Comparison of ENCODE assay signal across 9 cellular contexts in the genomic region with DNA sequence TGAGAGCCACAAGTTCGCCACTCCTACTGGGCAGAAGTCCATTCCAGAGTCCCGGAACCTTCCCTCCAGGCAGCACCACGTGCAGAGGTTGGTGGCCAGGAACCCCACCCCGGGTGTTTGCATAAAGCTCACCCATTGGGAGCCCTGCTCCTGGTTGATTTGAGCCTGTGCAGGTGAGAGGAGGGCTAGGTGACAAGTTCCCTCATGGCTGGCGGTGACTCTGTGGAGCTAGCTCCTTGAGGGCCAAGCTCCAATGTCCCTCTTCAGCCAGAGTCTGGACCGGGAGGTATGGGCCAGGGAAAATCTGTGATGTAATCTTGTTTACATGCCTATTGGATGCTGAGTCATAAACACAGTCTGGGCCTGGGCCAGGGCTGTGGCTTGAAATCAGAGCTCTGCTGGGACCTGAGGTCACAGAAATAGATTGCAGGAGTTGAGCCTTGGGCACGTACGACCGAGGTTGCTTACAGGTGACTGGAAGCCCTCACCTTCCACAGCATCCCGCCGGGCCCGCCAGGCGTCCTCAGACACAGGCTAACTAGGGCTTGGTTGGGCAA.
DNase-seq lines count a peak whose midpoint lies in the region; FAIRE-seq and TF ChIP-seq lines count a peak whose summit lies in the region.
"Had no signal": no experiment of that assay in that cellular context is flagged by ENCODE, and none has a peak within 500 bp of the region (broad histone marks: within the 10 kb centered on the region; RNA-seq: fewer than 3 reads in every experiment).

No MANE protein-coding gene starts in this region.

- no peak overlapping the region for H2AFZ ChIP-seq in mesenchymal stem cell (ENCODE audit: low read depth, low read length)

- H3K9me3 ChIP-seq in BE2C = no peaks in the 10 kb centered on the region
- H3K9me3 ChIP-seq in mesenchymal stem cell (ENCODE audit: control insufficient read depth, low read length) = no peaks in the 10 kb centered on the region

- no peak overlapping the region for H2BK12ac ChIP-seq in mesenchymal stem cell (ENCODE audit: low read length in 2 of 2)

- H3K14ac ChIP-seq in mesenchymal stem cell (ENCODE audit: low read length in 2 of 2) = no peak overlapping the region

- H3K4me3 Mint-ChIP-seq in mesothelial cell of epicardium = no peak overlapping the region

- H3K4me1 ChIP-seq in BE2C (peaks cover 12% of the 10 kb centered on the region), mesenchymal stem cell (ENCODE audit: control insufficient read depth, insufficient read depth, low read depth, low read length) (peaks cover 9% of the 10 kb centered on the region)

- H3K27me3 Mint-ChIP-seq in mesothelial cell of epicardium (ENCODE audit: low read depth) = peaks cover 38% of the 10 kb centered on the region

- H3K4ac ChIP-seq in mesenchymal stem cell (ENCODE audit: low read depth in 1 of 2, low read length in 2 of 2) = no peak overlapping the region

- FAIRE-seq in D721Med (lab: Jason Lieb, UNC) = no peak

- no peak overlapping the region for H3K23ac ChIP-seq in mesenchymal stem cell (ENCODE audit: low read length in 2 of 2)

- no peak overlapping the region for H2BK5ac ChIP-seq in mesenchymal stem cell (ENCODE audit: low read depth, low read length, poor library complexity, severe bottlenecking)

- no peak overlapping the region for H2BK15ac ChIP-seq in mesenchymal stem cell (ENCODE audit: low read depth, poor library complexity, severe bottlenecking)

- peaks cover 6% of the 10 kb centered on the region for H3K9me3 Mint-ChIP-seq in mesothelial cell of epicardium

- no peak overlapping the region for H3K4me2 ChIP-seq in mesenchymal stem cell (ENCODE audit: low read length, poor library complexity, severe bottlenecking)

- H4K8ac ChIP-seq in mesenchymal stem cell (ENCODE audit: low read length) = peak overlapping the region; percentile 10

- no peaks in the 10 kb centered on the region for H3K4me1 Mint-ChIP-seq in mesothelial cell of epicardium

- H3K36me3 Mint-ChIP-seq in mesothelial cell of epicardium = no peaks in the 10 kb centered on the region

- no peak overlapping the region for H3K27ac ChIP-seq in mesenchymal stem cell (ENCODE audit: low read length, poor library complexity, severe bottlenecking)

- peak; percentile 73 for DNase-seq in BE2C
- peak; percentile 89 for DNase-seq in M059J (ENCODE audit: low read depth)
- DNase-seq in cardiac fibroblast (ENCODE audit: low read depth in 2 of 2) = peak; percentile 66 to 85
- peak; percentile 82 for DNase-seq in mesenchymal stem cell
- DNase-seq in mesothelial cell of epicardium (ENCODE audit: low spot score in 2 of 2, unreplicated experiment in 2 of 2) = no peak
- DNase-seq in SKM-1 (lab: John Stamatoyannopoulos, UW; ENCODE audit: unreplicated experiment) = no peak
- no peak for DNase-seq in D721Med (ENCODE audit: insufficient read length, low spot score)
- DNase-seq in NCI-H1048 (lab: John Stamatoyannopoulos, UW) = no peak
- DNase-seq: effector CD4-positive, alpha-beta T cell had no signal

- H3K36me3 ChIP-seq in BE2C = no peaks in the 10 kb centered on the region
- no peaks in the 10 kb centered on the region for H3K36me3 ChIP-seq in mesenchymal stem cell (ENCODE audit: control insufficient read depth in 1 of 2, insufficient read depth in 2 of 2, low read depth in 1 of 2, low read length in 2 of 2)

- no peak overlapping the region for H3K18ac ChIP-seq in mesenchymal stem cell (ENCODE audit: low read depth in 1 of 2, low read length in 2 of 2)

- no peaks in the 10 kb centered on the region for H3K79me1 ChIP-seq in mesenchymal stem cell (replicated peaks; ENCODE audit: low read length, poor library complexity, severe bottlenecking)

- no peak overlapping the region for H3K27ac Mint-ChIP-seq in mesothelial cell of epicardium

- TF ChIP-seq CTCF in BE2C (IDR thresholded peaks at IDR 0.05; ENCODE audit: low read depth, low read length) (no peak), cardiac fibroblast (IDR thresholded peaks at IDR 0.05; ENCODE audit: low read depth, low read length) (no peak), mesothelial cell of epicardium (IDR thresholded peaks at IDR 0.05; ENCODE audit: unreplicated experiment) (no peak), D721Med (IDR thresholded peaks at IDR 0.05; ENCODE audit: insufficient read depth, missing control alignments) (no peak)

- H3K27me3 ChIP-seq in BE2C (no peaks in the 10 kb centered on the region), mesenchymal stem cell (ENCODE audit: control insufficient read depth in 1 of 2, insufficient read depth in 1 of 2, low read length in 2 of 2) (peaks cover 34 to 61% of the 10 kb centered on the region in 2 experiments)

- no peak overlapping the region for H3K9ac ChIP-seq in mesenchymal stem cell (ENCODE audit: low read length)

- H2AK5ac ChIP-seq in mesenchymal stem cell (ENCODE audit: low read length, severe bottlenecking) = no peak overlapping the region

- H3K4me3 ChIP-seq in BE2C (ENCODE audit: low read depth, low read length) (no peak overlapping the region), cardiac fibroblast (replicated peaks in 1 of 2; ENCODE audit: low read depth in 2 of 2, low read length in 2 of 2) (no peak overlapping the region), mesenchymal stem cell (ENCODE audit: insufficient read depth in 1 of 2, low read depth in 1 of 2, low read length in 2 of 2) (no peak overlapping the region)

- 64% methylated on average over 13 of the region's 13 CpGs for WGBS in mesenchymal stem cell

- H2BK120ac ChIP-seq in mesenchymal stem cell (ENCODE audit: low read depth, low read length) = no peak overlapping the region

- H4K91ac ChIP-seq in mesenchymal stem cell (ENCODE audit: low read length) = no peak overlapping the region

Comparison
In these comparisons a context has a peak if more than half of its experiments do, and no peak if none do; other contexts are left out.
1. DNase-seq: peak in BE2C (single experiment), M059J (single experiment), cardiac fibroblast (2 of 2) and mesenchymal stem cell (single experiment); none in mesothelial cell of epicardium (0 of 2), SKM-1 (single experiment), D721Med (single experiment) and NCI-H1048 (single experiment).